ENCODE assay signal across 30 cellular contexts in the genomic region with DNA sequence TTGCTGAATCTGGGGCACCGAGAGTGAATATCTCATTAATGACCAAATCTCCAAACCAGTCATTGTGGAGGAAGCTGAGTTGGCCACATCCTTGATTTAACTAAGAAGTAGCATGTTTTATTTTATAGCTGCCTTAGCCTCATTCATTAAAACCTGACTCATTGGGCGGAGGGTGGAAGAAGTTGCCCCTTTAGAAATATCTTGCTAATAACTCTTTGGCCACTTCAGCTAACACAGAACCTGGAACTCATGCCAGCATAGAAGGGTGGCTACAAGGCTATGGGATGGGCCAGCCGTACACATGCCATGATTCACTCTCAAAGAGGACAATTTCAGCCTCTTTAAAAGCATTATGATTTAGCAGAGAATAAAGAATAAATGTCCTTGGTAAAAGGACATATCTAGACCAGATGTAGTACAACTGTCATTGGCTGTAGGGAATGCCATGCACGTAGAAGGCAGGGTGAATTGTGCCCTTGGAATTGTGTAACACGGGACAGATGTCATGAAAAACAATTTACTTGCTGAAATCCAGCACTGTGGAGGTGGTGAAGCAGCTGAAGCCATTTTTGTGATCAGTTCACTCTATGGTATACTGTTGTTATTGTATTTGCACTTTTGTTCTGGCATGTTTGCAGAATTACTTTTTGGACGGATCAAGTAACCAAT.
DNase-seq lines count a peak whose midpoint lies in the region; ATAC-seq and TF ChIP-seq lines count a peak whose summit lies in the region.
"Had no signal": no experiment of that assay in that cellular context is flagged by ENCODE, and none has a peak within 500 bp of the region (broad histone marks: within the 10 kb centered on the region; RNA-seq: fewer than 3 reads in every experiment).

No MANE protein-coding gene starts in this region.

- no peaks in the 10 kb centered on the region for H3K4me1 Mint-ChIP-seq in type B pancreatic cell (ENCODE audit: unreplicated experiment)
- H3K4me1 Mint-ChIP-seq: activated CD4-positive, alpha-beta T cell treated with anti-CD3 and anti-CD28 coated beads, Interleukin-2, amount 10 ng/mL, durations not matched to agents 7 days and 5 days; H9; IgD-negative memory B cell; naive B cell; WTC11 had no signal

- H3K4me2 ChIP-seq in mesendoderm (ENCODE audit: low read length), result no peak overlapping the region
- H3K4me2 ChIP-seq: smooth muscle cell had no signal

- no peak for ATAC-seq in GM19467 (IDR thresholded peaks at IDR 0.05; ENCODE audit: unreplicated experiment)
- ATAC-seq: activated T-cell treated with anti-CD3 and anti-CD28 coated beads, Interleukin-2, amount 50 U/mL, for 4 hours; left lobe of liver; psoas muscle; upper lobe of right lung; WTC11 had no signal

- no peaks in the 10 kb centered on the region for H3K9me3 Mint-ChIP-seq in type B pancreatic cell
- H3K9me3 Mint-ChIP-seq: activated T-cell treated with anti-CD3 and anti-CD28 coated beads, Interleukin-2, amount 50 U/mL, for 4 hours; H9; mesothelial cell of epicardium; WTC11 had no signal

- H3K79me2 ChIP-seq in mesendoderm (ENCODE audit: control insufficient read depth, insufficient read depth, low read length), result no peaks in the 10 kb centered on the region

- H2BK5ac ChIP-seq in mesendoderm (ENCODE audit: low read length), result no peak overlapping the region

- H2BK120ac ChIP-seq in mesendoderm (ENCODE audit: low read depth, low read length), result no peak overlapping the region

- H2AK5ac ChIP-seq in mesendoderm (ENCODE audit: low read length), result no peak overlapping the region

- TF ChIP-seq CTCF in AG09309 (IDR thresholded peaks at IDR 0.05; ENCODE audit: control insufficient read depth, insufficient read depth, low read depth, low read length, missing control alignments), result no peak
- no peak for TF ChIP-seq CTCF in astrocyte of the spinal cord (IDR thresholded peaks at IDR 0.05; ENCODE audit: low read depth, low read length)
- TF ChIP-seq CTCF in type B pancreatic cell (conservative IDR thresholded peaks at IDR 0.05), result no peak

- no peak overlapping the region for H3K9ac ChIP-seq in mesendoderm (ENCODE audit: low read length)

- H3K36me3 Mint-ChIP-seq in type B pancreatic cell, result no peaks in the 10 kb centered on the region
- H3K36me3 Mint-ChIP-seq: brain, IgD-negative memory B cell, mesothelial cell of epicardium, naive B cell, WTC11 had no signal

- H3K4ac ChIP-seq in mesendoderm (ENCODE audit: low read depth, low read length), result no peak overlapping the region

- WGBS in mesendoderm (ENCODE audit: extremely low coverage, insufficient coverage, low lambda C conversion rate), result no CpG with 5 or more reads among the region's 6 CpGs

- peaks cover 17% of the 10 kb centered on the region for H3K27me3 Mint-ChIP-seq in type B pancreatic cell
- H3K27me3 Mint-ChIP-seq: activated CD4-positive, alpha-beta T cell treated with anti-CD3 and anti-CD28 coated beads, Interleukin-2, amount 10 ng/mL, durations not matched to agents 7 days and 5 days; CD4-positive, CD25-positive, alpha-beta regulatory T cell; IgD-negative memory B cell had no signal

- no peaks in the 10 kb centered on the region for H3K79me1 ChIP-seq in mesendoderm (ENCODE audit: low read length)

- H4K8ac ChIP-seq in mesendoderm (ENCODE audit: low read depth, low read length), result no peak overlapping the region

- H3K4me3 Mint-ChIP-seq in type B pancreatic cell, result no peak overlapping the region
- H3K4me3 Mint-ChIP-seq: activated CD4-positive, alpha-beta T cell treated with anti-CD3 and anti-CD28 coated beads, Interleukin-2, amount 10 ng/mL, durations not matched to agents 7 days and 5 days; activated T-cell treated with anti-CD3 and anti-CD28 coated beads, Interleukin-2, amount 50 U/mL, for 4 hours; brain; CD4-positive, CD25-positive, alpha-beta regulatory T cell; H9; IgD-negative memory B cell; mesothelial cell of epicardium; naive B cell; WTC11 had no signal

- no peak overlapping the region for H3K56ac ChIP-seq in mesendoderm (ENCODE audit: low read length)

- no peaks in the 10 kb centered on the region for H3K36me3 ChIP-seq in mesendoderm (ENCODE audit: control insufficient read depth, insufficient read depth, low read length)
- H3K36me3 ChIP-seq: neutrophil, stomach, upper lobe of right lung had no signal

- H3K27ac ChIP-seq in mesendoderm (ENCODE audit: low read depth, low read length), result no peak overlapping the region
- H3K27ac ChIP-seq: neutrophil, psoas muscle, stomach, upper lobe of right lung had no signal

- no peak overlapping the region for H3K23ac ChIP-seq in mesendoderm (ENCODE audit: low read length)

- H3K27me3 ChIP-seq in mesendoderm (ENCODE audit: insufficient read depth, low read length, poor library complexity), result no peaks in the 10 kb centered on the region
- H3K27me3 ChIP-seq: neutrophil, stomach, upper lobe of right lung had no signal

- peaks cover 5% of the 10 kb centered on the region for H3K4me1 ChIP-seq in mesendoderm (ENCODE audit: control insufficient read depth, low read depth, low read length)
- H3K4me1 ChIP-seq: psoas muscle, stomach, upper lobe of right lung had no signal

- H2BK15ac ChIP-seq in mesendoderm (replicated peaks; ENCODE audit: low read depth), result no peak overlapping the region

- no peak overlapping the region for H3K27ac Mint-ChIP-seq in type B pancreatic cell
- H3K27ac Mint-ChIP-seq: activated CD4-positive, alpha-beta T cell treated with anti-CD3 and anti-CD28 coated beads, Interleukin-2, amount 10 ng/mL, durations not matched to agents 7 days and 5 days; brain; H9; IgD-negative memory B cell; mesothelial cell of epicardium; naive B cell; WTC11 had no signal

- H3K18ac ChIP-seq in mesendoderm (ENCODE audit: low read length), result peak overlapping the region; percentile 18

- in situ Hi-C loops in astrocyte of the spinal cord (cut with HindIII; ENCODE audit: low sequenced_read_pairs), result no loop called here

- H3K4me3 ChIP-seq in AG09309 (ENCODE audit: control insufficient read depth, low read depth, low read length), result no peak overlapping the region
- no peak overlapping the region for H3K4me3 ChIP-seq in astrocyte of the spinal cord (ENCODE audit: low read depth, low read length)
- H3K4me3 ChIP-seq in mesendoderm (ENCODE audit: low read length), result no peak overlapping the region
- H3K4me3 ChIP-seq: psoas muscle, smooth muscle cell, stomach, upper lobe of right lung had no signal

- DNase-seq in AG09309 (ENCODE audit: low read depth), result peak; percentile 69
- peak; percentile 10 for DNase-seq in GM03348 (ENCODE audit: low spot score)
- DNase-seq in astrocyte of the spinal cord (ENCODE audit: low read depth, low spot score), result peak; percentile 19
- no peak for DNase-seq in mesendoderm
- DNase-seq in type B pancreatic cell (ENCODE audit: extremely low spot score, unreplicated experiment), result no peak
- no peak for DNase-seq in GF-D8 (lab: John Stamatoyannopoulos, UW)
- DNase-seq in ecto neural progenitor cell (ENCODE audit: low spot score), result no peak
- DNase-seq: activated CD4-positive, alpha-beta T cell treated with anti-CD3 and anti-CD28 coated beads, Interleukin-2, amount 10 ng/mL, durations not matched to agents 7 days and 5 days; activated gamma-delta T cell treated with Interleukin-2 at 50 U/mL for 16 hours; activated T-cell treated with anti-CD3 and anti-CD28 coated beads, Interleukin-2, amount 50 U/mL, for 4 hours; CD4-positive, CD25-positive, alpha-beta regulatory T cell; effector CD4-positive, alpha-beta T cell; H9; naive B cell; NCI-H1092; NCI-H187 treated with DMSO at 0.1 percent for 48 hours; NCI-H524 treated with DMSO at 0.1 percent for 48 hours; psoas muscle; stimulated activated CD4-positive, alpha-beta T cell treated with anti-CD3 and anti-CD28 coated beads, Interleukin-1b, Interleukin-23, amount 100 ng/mL, for 48 hours; stimulated activated CD8-positive, alpha-beta memory T cell treated with anti-CD3 and anti-CD28 coated beads, Interleukin-4, amount 100 ng/mL, for 48 hours; stomach; upper lobe of right lung had no signal

- H4K5ac ChIP-seq in mesendoderm (ENCODE audit: low read length), result no peak overlapping the region

Comparison
In these comparisons a context has a peak if more than half of its experiments do, and no peak if none do; other contexts are left out.
1. DNase-seq: peak in AG09309 (single experiment), GM03348 (single experiment) and astrocyte of the spinal cord (single experiment); none in mesendoderm (single experiment), type B pancreatic cell (single experiment), GF-D8 (single experiment) and ecto neural progenitor cell (single experiment).